8 cellular contexts compared by ENCODE assay signal in genomic region chr1:64917328-64917861, GRCh38. TPM values are rescaled to one million over a fixed set of nuclear protein-coding genes. Genes with fewer than 3 reads are reported as not detected.
DNase-seq lines count a peak whose midpoint lies in the region; ATAC-seq lines count a peak whose summit lies in the region.

No MANE protein-coding gene starts in this region.

- POLR2A ChIA-PET in activated naive CD8-positive, alpha-beta T cell treated with anti-CD3 and anti-CD28 coated beads, Interleukin-2, amount 10 ng/mL, durations not matched to agents 7 days and 5 days (lab: Charles Lee) = no interaction called here

- no peaks in the 10 kb centered on the region for H3K9me3 Mint-ChIP-seq in activated naive CD8-positive, alpha-beta T cell treated with anti-CD3 and anti-CD28 coated beads, Interleukin-2, amount 10 ng/mL, durations not matched to agents 7 days and 5 days
- no peaks in the 10 kb centered on the region for H3K9me3 Mint-ChIP-seq in stimulated activated naive CD8-positive, alpha-beta T cell treated with anti-CD3 and anti-CD28 coated beads, Interleukin-15, amount 100 ng/mL, for 72 hours

- H3K36me3 Mint-ChIP-seq in activated naive CD8-positive, alpha-beta T cell treated with anti-CD3 and anti-CD28 coated beads, Interleukin-2, amount 10 ng/mL, durations not matched to agents 7 days and 5 days = peaks cover 12% of the 10 kb centered on the region

- peak overlapping the region; percentile 15 for H3K4me3 Mint-ChIP-seq in activated naive CD8-positive, alpha-beta T cell treated with anti-CD3 and anti-CD28 coated beads, Interleukin-2, amount 10 ng/mL, durations not matched to agents 7 days and 5 days
- H3K4me3 Mint-ChIP-seq in stimulated activated naive CD8-positive, alpha-beta T cell treated with anti-CD3 and anti-CD28 coated beads, Interleukin-15, amount 100 ng/mL, for 72 hours = peak overlapping the region; percentile 37 to 68

- H3K4me1 Mint-ChIP-seq in activated naive CD8-positive, alpha-beta T cell treated with anti-CD3 and anti-CD28 coated beads, Interleukin-2, amount 10 ng/mL, durations not matched to agents 7 days and 5 days = peaks cover 47% of the 10 kb centered on the region
- H3K4me1 Mint-ChIP-seq in stimulated activated naive CD8-positive, alpha-beta T cell treated with anti-CD3 and anti-CD28 coated beads, Interleukin-15, amount 100 ng/mL, for 72 hours = peaks cover 97% of the 10 kb centered on the region

- peak; percentile 97 for DNase-seq in ACHN
- DNase-seq in HPDE6-E6E7 (ENCODE audit: extremely low spot score) = peak; percentile 23
- DNase-seq in activated naive CD8-positive, alpha-beta T cell treated with anti-CD3 and anti-CD28 coated beads, Interleukin-2, amount 10 ng/mL, durations not matched to agents 7 days and 5 days = no peak
- DNase-seq in iPS-NIHi11 (ENCODE audit: low spot score) = peak; percentile 67
- DNase-seq in stimulated activated naive CD8-positive, alpha-beta T cell treated with anti-CD3 and anti-CD28 coated beads, Interleukin-15, amount 100 ng/mL, for 72 hours = no peak
- no peak for DNase-seq in middle frontal gyrus (ENCODE audit: extremely low spot score, low spot score)
- DNase-seq in NCI-H82 (lab: John Stamatoyannopoulos, UW) = no peak
- no peak for DNase-seq in activated CD8-positive, alpha-beta memory T cell treated with anti-CD3 and anti-CD28 coated beads for 24 hours

- no peaks in the 10 kb centered on the region for H3K27me3 Mint-ChIP-seq in activated naive CD8-positive, alpha-beta T cell treated with anti-CD3 and anti-CD28 coated beads, Interleukin-2, amount 10 ng/mL, durations not matched to agents 7 days and 5 days
- H3K27me3 Mint-ChIP-seq in stimulated activated naive CD8-positive, alpha-beta T cell treated with anti-CD3 and anti-CD28 coated beads, Interleukin-15, amount 100 ng/mL, for 72 hours = no peaks in the 10 kb centered on the region

- H3K27ac Mint-ChIP-seq in activated naive CD8-positive, alpha-beta T cell treated with anti-CD3 and anti-CD28 coated beads, Interleukin-2, amount 10 ng/mL, durations not matched to agents 7 days and 5 days = no peak overlapping the region
- H3K27ac Mint-ChIP-seq in stimulated activated naive CD8-positive, alpha-beta T cell treated with anti-CD3 and anti-CD28 coated beads, Interleukin-15, amount 100 ng/mL, for 72 hours = no peak overlapping the region

- in situ Hi-C loops in ACHN (cut with HindIII; ENCODE audit: low pct_ligation_motif_present, low pct_unique_long_range_greater_than_20kb, low sequenced_read_pairs) = no loop called here

- no peak for ATAC-seq in activated naive CD8-positive, alpha-beta T cell treated with anti-CD3 and anti-CD28 coated beads, Interleukin-2, amount 10 ng/mL, durations not matched to agents 7 days and 5 days (ENCODE audit: low read depth)
- no peak for ATAC-seq in stimulated activated naive CD8-positive, alpha-beta T cell treated with anti-CD3 and anti-CD28 coated beads, Interleukin-15, amount 100 ng/mL, for 72 hours

RNA-seq across cellular contexts. Expression of gene JAK1, which starts 49.0 kb away (rescaled TPM):
- total RNA-seq in activated naive CD8-positive, alpha-beta T cell treated with anti-CD3 and anti-CD28 coated beads, Interleukin-2, amount 10 ng/mL, durations not matched to agents 7 days and 5 days = 100 to 1,000 TPM; 213 to 236 TPM

Comparison
In these comparisons a context has a peak if more than half of its experiments do, and no peak if none do; other contexts are left out.
1. DNase-seq: peak in ACHN (single experiment), HPDE6-E6E7 (single experiment) and iPS-NIHi11 (single experiment); none in activated naive CD8-positive, alpha-beta T cell treated with anti-CD3 and anti-CD28 coated beads, Interleukin-2, amount 10 ng/mL, durations not matched to agents 7 days and 5 days (single experiment), stimulated activated naive CD8-positive, alpha-beta T cell treated with anti-CD3 and anti-CD28 coated beads, Interleukin-15, amount 100 ng/mL, for 72 hours (0 of 2), middle frontal gyrus (single experiment), NCI-H82 (single experiment) and activated CD8-positive, alpha-beta memory T cell treated with anti-CD3 and anti-CD28 coated beads for 24 hours (single experiment).